ENCODE assay signal across 7 cellular contexts in genomic region chr22:37894939-37895670, GRCh38. TPM values are rescaled to one million over a fixed set of nuclear protein-coding genes. Genes with fewer than 3 reads are reported as not detected.
DNase-seq lines count a peak whose midpoint lies in the region.
"Had no signal": no experiment of that assay in that cellular context is flagged by ENCODE, and none has a peak within 500 bp of the region (broad histone marks: within the 10 kb centered on the region; RNA-seq: fewer than 3 reads in every experiment).

No MANE protein-coding gene starts in this region.

- H3K4me1 ChIP-seq in iPS-20b (ENCODE audit: insufficient read depth, low read length) (peaks cover 31% of the 10 kb centered on the region), urinary bladder (ENCODE audit: insufficient read depth) (peaks cover 3% of the 10 kb centered on the region)

- peak overlapping the region; percentile 48; the same call in 1 of the 2 replicates for H3K9ac ChIP-seq in iPS-20b (ENCODE audit: low read depth, low read length)

- 51% methylated on average over 8 of the region's 8 CpGs for WGBS in urinary bladder

- DNase-seq in activated naive CD4-positive, alpha-beta T cell treated with anti-CD3 and anti-CD28 coated beads, Interleukin-2, amount 10 ng/mL, durations not matched to agents 7 days and 5 days, result no peak
- DNase-seq in activated naive CD4-positive, alpha-beta T cell treated with Interleukin-2 at 50 U/mL for 16 hours, result no peak
- DNase-seq in NCI-H1930 (lab: John Stamatoyannopoulos, UW) (no peak), cortex of kidney (lab: John Stamatoyannopoulos, UW) (no peak)

- H3K27ac ChIP-seq in iPS-20b (ENCODE audit: low read length) (no peak overlapping the region), urinary bladder (ENCODE audit: low read depth) (peak overlapping the region; percentile 65)

- peak overlapping the region; percentile 98 for H3K27ac Mint-ChIP-seq in activated naive CD4-positive, alpha-beta T cell treated with anti-CD3 and anti-CD28 coated beads, Interleukin-2, amount 10 ng/mL, durations not matched to agents 7 days and 5 days

- no peaks in the 10 kb centered on the region for H3K27me3 Mint-ChIP-seq in activated naive CD4-positive, alpha-beta T cell treated with anti-CD3 and anti-CD28 coated beads, Interleukin-2, amount 10 ng/mL, durations not matched to agents 7 days and 5 days

- H3K27me3 ChIP-seq in iPS-20b (ENCODE audit: insufficient read depth, low read length), result no peaks in the 10 kb centered on the region

- H3K36me3 ChIP-seq in iPS-20b (ENCODE audit: insufficient read depth, low read depth, low read length), result peaks cover 15% of the 10 kb centered on the region
- no peaks in the 10 kb centered on the region for H3K36me3 ChIP-seq in urinary bladder (ENCODE audit: insufficient read depth)

- H3K9me3 ChIP-seq in iPS-20b (ENCODE audit: insufficient read depth, low read depth, low read length), result no peaks in the 10 kb centered on the region

- no peak overlapping the region for H3K4me3 Mint-ChIP-seq in activated naive CD4-positive, alpha-beta T cell treated with anti-CD3 and anti-CD28 coated beads, Interleukin-2, amount 10 ng/mL, durations not matched to agents 7 days and 5 days

- H3K9me3 Mint-ChIP-seq in activated naive CD4-positive, alpha-beta T cell treated with anti-CD3 and anti-CD28 coated beads, Interleukin-2, amount 10 ng/mL, durations not matched to agents 7 days and 5 days, result no peaks in the 10 kb centered on the region

- H3K4me3 ChIP-seq in iPS-20b (ENCODE audit: low read length), result no peak overlapping the region
- H3K4me3 ChIP-seq in urinary bladder (ENCODE audit: low read depth, low read length), result no peak overlapping the region

- peaks cover 18% of the 10 kb centered on the region for H3K36me3 Mint-ChIP-seq in activated naive CD4-positive, alpha-beta T cell treated with anti-CD3 and anti-CD28 coated beads, Interleukin-2, amount 10 ng/mL, durations not matched to agents 7 days and 5 days

- CTCF ChIA-PET in activated naive CD4-positive, alpha-beta T cell treated with anti-CD3 and anti-CD28 coated beads, Interleukin-2, amount 10 ng/mL, durations not matched to agents 7 days and 5 days (lab: Charles Lee), result interaction anchor here (1.0 to 3.0 kb wide), 4 partner anchors 8 to 38 kb away, joined by 3 to 19 read pairs (median 6); partner anchors contain the start of gene MICALL1

- peaks cover 44% of the 10 kb centered on the region for H3K4me1 Mint-ChIP-seq in activated naive CD4-positive, alpha-beta T cell treated with anti-CD3 and anti-CD28 coated beads, Interleukin-2, amount 10 ng/mL, durations not matched to agents 7 days and 5 days

RNA-seq across cellular contexts. Expression of gene MICALL1, which starts 11.0 kb away (rescaled TPM):
- total RNA-seq in urinary bladder, result 22.7 TPM
- 69.5 TPM for polyA plus RNA-seq in urinary bladder

RNA-seq across cellular contexts. Expression of gene EIF3L, which starts 45.9 kb away (rescaled TPM):
- total RNA-seq in urinary bladder, result 398 TPM
- 404 TPM for polyA plus RNA-seq in urinary bladder

RNA-seq across cellular contexts. Expression of gene ANKRD54, which starts 51.0 kb away (rescaled TPM):
- total RNA-seq in urinary bladder, result 8.5 TPM
- 26.2 TPM for polyA plus RNA-seq in urinary bladder

RNA-seq across cellular contexts. Expression of gene C22orf23, which starts 58.3 kb away (rescaled TPM):
- total RNA-seq in urinary bladder, result 0.26 TPM
- polyA plus RNA-seq in urinary bladder, result 0.95 TPM
- total RNA-seq: T-helper 1 cell treated with Interleukin-12 subunit alpha and Interleukin-12 subunit beta and Interleukin-4 antibody, amounts not matched to agents 30 ng/mL and 1 ng/mL, for 36 hours had no signal

RNA-seq across cellular contexts. Expression of gene POLR2F, which starts 58.4 kb away (rescaled TPM):
- total RNA-seq in urinary bladder, result 24.7 TPM
- 126 TPM for polyA plus RNA-seq in urinary bladder
